1 cellular context compared by ENCODE assay signal in genomic region chr15:34375541-34375940, GRCh38.
A peak's percentile ranks its signal among the peaks of the same experiment; 100 is the strongest.
TF ChIP-seq lines count a peak whose summit lies in the region.

No MANE protein-coding gene starts in this region.

TF ChIP-seq in K562, 482 proteins besides CTCF, POLR2A, EP300 and RAD21:
- peak; percentile 52; the same call in 1 of the 2 replicates for TF ChIP-seq NFIC (IDR thresholded peaks at IDR 0.05)
TF ChIP-seq in K562: peak in this region for 1; not testable (repeated sequence) for 481.
